In genomic region chr20:32368930-32369329, GRCh38 we compare ENCODE assay signal across 11 cellular contexts. TPM values are rescaled to one million over a fixed set of nuclear protein-coding genes. Genes with fewer than 3 reads are reported as not detected.
DNase-seq lines count a peak whose midpoint lies in the region; ATAC-seq and TF ChIP-seq lines count a peak whose summit lies in the region.
"Had no signal": no experiment of that assay in that cellular context is flagged by ENCODE, and none has a peak within 500 bp of the region (broad histone marks: within the 10 kb centered on the region; RNA-seq: fewer than 3 reads in every experiment).

No MANE protein-coding gene starts in this region.

- no peaks in the 10 kb centered on the region for H3K9me3 Mint-ChIP-seq in activated naive CD4-positive, alpha-beta T cell treated with anti-CD3 and anti-CD28 coated beads, Interleukin-2, amount 50 U/mL, for 24 hours

- peaks cover 81% of the 10 kb centered on the region for H3K79me2 ChIP-seq in fibroblast of lung (ENCODE audit: control insufficient read depth, insufficient read depth, low read length)

- H3K27me3 Mint-ChIP-seq in activated naive CD4-positive, alpha-beta T cell treated with anti-CD3 and anti-CD28 coated beads, Interleukin-2, amount 50 U/mL, for 24 hours, result no peaks in the 10 kb centered on the region

- H4K20me1 ChIP-seq in fibroblast of lung (ENCODE audit: control insufficient read depth, extremely low read depth, insufficient read depth, low read length), result no peaks in the 10 kb centered on the region

- H3K4me3 ChIP-seq in NB4 (ENCODE audit: low read depth, low read length) (no peak overlapping the region), fibroblast of lung (replicated peaks in 1 of 4; ENCODE audit: control extremely low read depth in 1 of 4, insufficient read depth in 1 of 4, low read depth in 3 of 4, low read length in 4 of 4) (no peak overlapping the region), thyroid gland (replicated peaks in 1 of 3) (no peak overlapping the region)
- H3K4me3 ChIP-seq: cardiac muscle cell, K562, lower lobe of right lung had no signal

- WGBS in thyroid gland, 2 donors, result 56 to 66% methylated on average over 6 of the region's 6 CpGs

- H3K27ac ChIP-seq in fibroblast of lung (ENCODE audit: insufficient read depth, low read length) (no peak overlapping the region), thyroid gland (peak overlapping the region in 2 of 3 donors; percentile 7 to 48)
- H3K27ac ChIP-seq: cardiac muscle cell, lower lobe of right lung had no signal

- no peak overlapping the region for H3K4me3 Mint-ChIP-seq in activated naive CD4-positive, alpha-beta T cell treated with anti-CD3 and anti-CD28 coated beads, Interleukin-2, amount 50 U/mL, for 24 hours

- H3K9me3 ChIP-seq in fibroblast of lung (ENCODE audit: control insufficient read depth, insufficient read depth, low read depth, low read length) (no peaks in the 10 kb centered on the region), thyroid gland (no peaks in the 10 kb centered on the region)
- H3K9me3 ChIP-seq: lower lobe of right lung had no signal

- H3K36me3 ChIP-seq in fibroblast of lung (ENCODE audit: control insufficient read depth, insufficient read depth, low read length) (peaks cover 5% of the 10 kb centered on the region), thyroid gland (peaks cover 0 to 3% of the 10 kb centered on the region in 2 donors)

- H3K27me3 ChIP-seq in fibroblast of lung (ENCODE audit: control insufficient read depth, insufficient read depth, low read length) (no peaks in the 10 kb centered on the region), thyroid gland (no peaks in the 10 kb centered on the region)
- H3K27me3 ChIP-seq: cardiac muscle cell had no signal

- no peak for TF ChIP-seq CTCF in NB4 (IDR thresholded peaks at IDR 0.05; ENCODE audit: low read depth, low read length)
- no peak for TF ChIP-seq CTCF in fibroblast of lung (conservative IDR thresholded peaks at IDR 0.05 in 1 of 2, IDR thresholded peaks at IDR 0.05 in 1 of 2; ENCODE audit: low read depth in 1 of 2, low read length in 2 of 2)
- no peak for TF ChIP-seq CTCF in thyroid gland (IDR thresholded peaks at IDR 0.05)
- no peak for TF ChIP-seq CTCF in omental fat pad (IDR thresholded peaks at IDR 0.05)

- H3K4me1 Mint-ChIP-seq in activated naive CD4-positive, alpha-beta T cell treated with anti-CD3 and anti-CD28 coated beads, Interleukin-2, amount 50 U/mL, for 24 hours, result peaks cover 51% of the 10 kb centered on the region

- peak overlapping the region; percentile 73 for H3K27ac Mint-ChIP-seq in activated naive CD4-positive, alpha-beta T cell treated with anti-CD3 and anti-CD28 coated beads, Interleukin-2, amount 50 U/mL, for 24 hours

- no peak overlapping the region for H3K9ac ChIP-seq in fibroblast of lung (ENCODE audit: insufficient read depth, low read length)

- no peak overlapping the region for H2AFZ ChIP-seq in fibroblast of lung (ENCODE audit: low read length)

- TF ChIP-seq POLR2A in NB4 (IDR thresholded peaks at IDR 0.05; ENCODE audit: extremely low read depth, insufficient read length) (no peak), thyroid gland (IDR thresholded peaks at IDR 0.05) (no peak)

- intact Hi-C loops in thyroid gland (cut with DNase I), result no loop called here

- DNase-seq in activated naive CD4-positive, alpha-beta T cell treated with anti-CD3 and anti-CD28 coated beads, Interleukin-2, amount 50 U/mL, for 16 hours, result no peak
- DNase-seq in NB4 (ENCODE audit: low read depth), result peak; percentile 12
- peak in 1 of 2 donors; percentile 82 for DNase-seq in fibroblast of lung (ENCODE audit: low read depth in 2 of 2)
- peak in 1 of 2 donors; percentile 9 for DNase-seq in thyroid gland
- no peak for DNase-seq in effector CD4-positive, alpha-beta T cell
- DNase-seq in omental fat pad (ENCODE audit: low spot score), result no peak
- DNase-seq in stimulated activated naive CD4-positive, alpha-beta T cell (lab: John Stamatoyannopoulos, UW), result no peak
- DNase-seq: lower lobe of right lung had no signal

- H3K4me1 ChIP-seq in fibroblast of lung (ENCODE audit: control insufficient read depth, extremely low read depth, insufficient read depth, low read length) (peaks cover 4% of the 10 kb centered on the region), thyroid gland (peaks cover 12 to 43% of the 10 kb centered on the region in 2 donors)

- peak overlapping the region; percentile 33 for H3K4me2 ChIP-seq in fibroblast of lung (ENCODE audit: extremely low read depth, insufficient read depth, low read length)

- peaks cover 7% of the 10 kb centered on the region for H3K36me3 Mint-ChIP-seq in activated naive CD4-positive, alpha-beta T cell treated with anti-CD3 and anti-CD28 coated beads, Interleukin-2, amount 50 U/mL, for 24 hours

- no peak for ATAC-seq in omental fat pad (ENCODE audit: low FRiP score)
- ATAC-seq: K562 had no signal

RNA-seq across cellular contexts. Expression of gene ASXL1, which starts 10.8 kb away (rescaled TPM):
- total RNA-seq in fibroblast of lung, result 29.3 and 41.1 TPM in 2 replicates
- polyA plus RNA-seq in fibroblast of lung, result 38.0 and 39.1 TPM in 2 replicates
- 31.1 and 31.6 TPM in 2 replicates for polyA plus RNA-seq in fibroblast of lung (2012)
- polyA minus RNA-seq in fibroblast of lung (ENCODE audit: low replicate concordance), result 76.3 and 89.6 TPM in 2 replicates
- total RNA-seq in thyroid gland, result 100 to 1,000 TPM in 1 of 4 donors, 10 to 100 TPM in 3; 62.1 to 155 (median 67.5) TPM
- total RNA-seq in omental fat pad, result 100 to 1,000 TPM in 2 of 4 donors, 10 to 100 TPM in 2; 69.2 to 139 (median 104) TPM
